28 cellular contexts compared by ENCODE assay signal in the genomic region with DNA sequence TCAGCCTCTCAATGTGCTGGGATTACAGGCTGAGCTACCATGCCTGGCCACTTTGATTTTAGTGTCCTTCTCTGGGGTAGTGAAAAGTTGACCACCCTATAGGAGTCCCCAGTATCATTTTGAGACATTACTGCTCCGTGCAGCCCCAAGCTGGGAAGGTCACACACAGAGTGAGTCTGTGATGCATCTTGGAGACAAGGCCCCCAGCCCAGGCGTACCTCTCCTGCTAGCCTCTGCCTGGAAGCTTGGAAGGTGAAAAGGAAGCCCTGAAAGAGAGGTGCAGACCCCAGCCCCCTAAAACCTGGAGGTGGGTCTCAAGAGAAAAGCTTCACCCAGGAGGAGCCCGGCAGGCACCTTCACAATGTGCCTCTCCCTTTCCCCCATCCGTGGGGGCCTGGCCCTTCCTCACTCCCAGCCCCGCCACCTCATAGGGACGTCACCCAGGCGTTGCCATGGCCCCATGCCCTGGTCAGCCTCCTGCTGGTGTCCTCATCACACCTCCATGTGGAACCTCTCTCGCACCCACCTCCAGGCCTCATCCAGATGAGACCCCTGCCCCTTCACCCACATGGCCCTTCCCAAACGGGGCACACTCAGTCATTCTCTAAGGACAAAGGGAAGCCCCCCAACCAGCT. TPM values are rescaled to one million over a fixed set of nuclear protein-coding genes. Genes with fewer than 3 reads are reported as not detected.
DNase-seq lines count a peak whose midpoint lies in the region; ATAC-seq and TF ChIP-seq lines count a peak whose summit lies in the region.
"Had no signal": no experiment of that assay in that cellular context is flagged by ENCODE, and none has a peak within 500 bp of the region (broad histone marks: within the 10 kb centered on the region; RNA-seq: fewer than 3 reads in every experiment).

No MANE protein-coding gene starts in this region.

- no peak overlapping the region for H3K27ac ChIP-seq in ovary
- H3K27ac ChIP-seq in effector memory CD4-positive, alpha-beta T cell (ENCODE audit: insufficient read depth, low read length, poor library complexity, severe bottlenecking): no peak overlapping the region
- H3K27ac ChIP-seq: body of pancreas, GM23248, PC-9 had no signal

- H3K4me1 Mint-ChIP-seq in effector memory CD8-positive, alpha-beta T cell (ENCODE audit: low read depth in 2 of 2): peaks cover 29 to 30% of the 10 kb centered on the region in 2 donors

- TF ChIP-seq CTCF in ovary (IDR thresholded peaks at IDR 0.05): no peak

- H3K27ac Mint-ChIP-seq in effector memory CD8-positive, alpha-beta T cell: peak overlapping the region; percentile 77 to 83
- H3K27ac Mint-ChIP-seq: B cell; dendritic cell treated with granulocyte-macrophage colony-stimulating factor and Interleukin-4, amounts not matched to agents 40 ng/mL and 50 ng/mL, for 4 days; progenitor cell of endocrine pancreas had no signal

- H3K36me3 ChIP-seq in ovary: no peaks in the 10 kb centered on the region
- no peaks in the 10 kb centered on the region for H3K36me3 ChIP-seq in effector memory CD4-positive, alpha-beta T cell (ENCODE audit: control insufficient read depth, insufficient read depth, low read length)

- DNase-seq in Right ventricle myocardium inferior (ENCODE audit: missing footprints) (peak; percentile 71), left ventricle myocardium superior (no peak), ovary (peak in 3 of 5 donors; percentile 5 to 25 (median 15))
- DNase-seq in effector memory CD8-positive, alpha-beta T cell: no peak
- DNase-seq in stimulated activated CD4-positive, alpha-beta T cell treated with anti-CD3 and anti-CD28 coated beads, Interleukin-4, amount 100 ng/mL, for 4 hours: no peak
- no peak for DNase-seq in effector memory CD4-positive, alpha-beta T cell
- DNase-seq: ACHN; activated CD4-positive, alpha-beta T cell treated with anti-CD3 and anti-CD28 coated beads for 1 hour; activated CD8-positive, alpha-beta memory T cell treated with anti-CD3 and anti-CD28 coated beads for 24 hours; body of pancreas; CD8-positive, alpha-beta T cell; glutamatergic neuron; GM23248; MV-4-11; NCI-H1436; NCI-H2081; NCI-H2227 treated with DMSO at 0.1 percent for 48 hours; NCI-H526; NK-92 treated with Interleukin-12 subunit alpha and Interleukin-12 subunit beta, amount 100 ng/mL, for 24 hours; PC-9; SHP77 treated with DMSO at 0.1 percent for 48 hours; stimulated activated CD4-positive, alpha-beta T cell treated with anti-CD3 and anti-CD28 coated beads, Interleukin-4, amount 100 ng/mL, for 24 hours; substantia nigra had no signal

- no peak for TF ChIP-seq EP300 in ovary (IDR thresholded peaks at IDR 0.05)

- 55 to 71% (median 58%) methylated on average over 9 of the region's 9 CpGs for WGBS in ovary, 3 donors

- no peaks in the 10 kb centered on the region for H3K27me3 ChIP-seq in ovary
- no peaks in the 10 kb centered on the region for H3K27me3 ChIP-seq in effector memory CD4-positive, alpha-beta T cell (replicated peaks; ENCODE audit: control insufficient read depth, insufficient read depth, low read length, poor library complexity, severe bottlenecking)
- H3K27me3 ChIP-seq: body of pancreas had no signal

- intact Hi-C loops in Right ventricle myocardium inferior (cut with DNase I) (no loop called here), left ventricle myocardium superior (cut with micrococcal nuclease) (no loop called here), ovary (cut with DNase I) (no loop called here)

- H3K4me3 Mint-ChIP-seq in effector memory CD8-positive, alpha-beta T cell: no peak overlapping the region
- H3K4me3 Mint-ChIP-seq: B cell; CD8-positive, alpha-beta T cell; dendritic cell treated with granulocyte-macrophage colony-stimulating factor and Interleukin-4, amounts not matched to agents 40 ng/mL and 50 ng/mL, for 4 days had no signal

- TF ChIP-seq POLR2A in ovary (IDR thresholded peaks at IDR 0.05): no peak

- H3K4me3 ChIP-seq in ovary: no peak overlapping the region
- no peak overlapping the region for H3K4me3 ChIP-seq in effector memory CD4-positive, alpha-beta T cell (ENCODE audit: insufficient read depth, low read depth, low read length, poor library complexity, severe bottlenecking)
- H3K4me3 ChIP-seq: body of pancreas, GM23248, PC-9 had no signal

- H3K9me3 ChIP-seq in ovary: no peaks in the 10 kb centered on the region
- H3K9me3 ChIP-seq in effector memory CD4-positive, alpha-beta T cell (ENCODE audit: control insufficient read depth, low read length): no peaks in the 10 kb centered on the region
- H3K9me3 ChIP-seq: body of pancreas had no signal

- H3K36me3 Mint-ChIP-seq in effector memory CD8-positive, alpha-beta T cell (ENCODE audit: insufficient read depth): peaks cover 5% of the 10 kb centered on the region
- H3K36me3 Mint-ChIP-seq: CD8-positive, alpha-beta T cell had no signal

- no peak for ATAC-seq in Right ventricle myocardium inferior
- ATAC-seq in left ventricle myocardium superior: no peak
- no peak for ATAC-seq in effector memory CD8-positive, alpha-beta T cell (replicated peaks)
- no peak for ATAC-seq in HG03520 (IDR thresholded peaks at IDR 0.05; ENCODE audit: unreplicated experiment)
- ATAC-seq: body of pancreas; CD8-positive, alpha-beta T cell; esophagus mucosa had no signal

- no peaks in the 10 kb centered on the region for H3K9me3 Mint-ChIP-seq in effector memory CD8-positive, alpha-beta T cell
- H3K9me3 Mint-ChIP-seq: CD8-positive, alpha-beta T cell; dendritic cell treated with granulocyte-macrophage colony-stimulating factor and Interleukin-4, amounts not matched to agents 40 ng/mL and 50 ng/mL, for 4 days had no signal

- H3K4me1 ChIP-seq in ovary (ENCODE audit: insufficient read depth): peaks cover 9% of the 10 kb centered on the region
- H3K4me1 ChIP-seq in effector memory CD4-positive, alpha-beta T cell (ENCODE audit: control insufficient read depth, insufficient read depth, low read length, poor library complexity, severe bottlenecking): peaks cover 9% of the 10 kb centered on the region

- no peaks in the 10 kb centered on the region for H3K27me3 Mint-ChIP-seq in effector memory CD8-positive, alpha-beta T cell
- H3K27me3 Mint-ChIP-seq: B cell had no signal

RNA-seq across cellular contexts. Expression of a gene that starts 5.6 kb away (rescaled TPM):
- 281 TPM for total RNA-seq in Right ventricle myocardium inferior
- 285 TPM for total RNA-seq in left ventricle myocardium superior
- total RNA-seq in ovary: 100 to 1,000 TPM; 209 to 345 (median 285) TPM
- 100 to 1,000 TPM; 179 to 307 TPM for polyA plus RNA-seq in ovary

RNA-seq across cellular contexts. Expression of a gene that starts 26.2 kb away (rescaled TPM):
- 6.0 TPM for total RNA-seq in Right ventricle myocardium inferior
- 10.5 TPM for total RNA-seq in left ventricle myocardium superior
- total RNA-seq in ovary: 10 to 100 TPM; 16.0 to 24.7 (median 21.0) TPM
- 10 to 100 TPM in 1 of 2 donors, 1 to 10 TPM in 1; 2.8 to 29.3 TPM for polyA plus RNA-seq in ovary

RNA-seq across cellular contexts. Expression of a gene that starts 32.2 kb away (rescaled TPM):
- total RNA-seq in Right ventricle myocardium inferior (57.0 TPM), left ventricle myocardium superior (58.6 TPM), ovary (10 to 100 TPM; 36.4 to 98.5 (median 43.3) TPM)
- polyA plus RNA-seq in ovary: 10 to 100 TPM; 14.6 to 87.5 TPM

Comparison
In these comparisons a context has a peak if more than half of its experiments do, and no peak if none do; other contexts are left out.
1. DNase-seq: peak in Right ventricle myocardium inferior (single experiment) and ovary (3 of 5); none in left ventricle myocardium superior (single experiment), effector memory CD8-positive, alpha-beta T cell (0 of 3), stimulated activated CD4-positive, alpha-beta T cell treated with anti-CD3 and anti-CD28 coated beads, Interleukin-4, amount 100 ng/mL, for 4 hours (0 of 2) and effector memory CD4-positive, alpha-beta T cell (0 of 3).